In the genomic region with DNA sequence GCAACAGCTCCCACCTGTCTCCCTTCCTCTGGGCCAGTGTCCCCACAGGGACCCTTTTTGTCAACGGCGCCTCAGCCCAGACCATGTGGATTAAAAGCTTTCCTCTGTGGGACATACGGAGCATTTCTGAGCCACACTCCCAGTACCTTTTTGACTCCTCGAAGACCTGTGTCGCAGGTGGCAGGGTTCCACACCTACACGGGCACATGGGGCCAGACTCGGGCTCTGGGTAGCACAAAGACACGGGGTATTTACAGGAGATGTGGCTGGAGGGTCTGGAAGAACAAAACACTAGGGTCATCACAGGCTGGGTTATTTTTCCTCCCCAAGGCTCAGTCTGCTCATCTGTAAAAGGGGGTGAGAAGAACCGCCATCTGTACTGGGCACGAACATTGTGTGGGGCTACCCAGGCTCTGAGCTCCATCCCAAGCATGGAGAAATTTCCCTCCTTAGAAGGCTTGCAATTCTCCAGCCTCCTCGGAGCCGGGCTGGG, we compare ENCODE assay signal across 1 cellular context.
TF ChIP-seq lines count a peak whose summit lies in the region.

No MANE protein-coding gene starts in this region.

TF ChIP-seq in A549, 52 proteins besides CTCF, POLR2A, EP300 and RAD21:
- TF ChIP-seq CHD4 (IDR thresholded peaks at IDR 0.05; ENCODE audit: borderline replicate concordance) (no peak), SREBF2 (IDR thresholded peaks at IDR 0.05) (no peak), KDM1A (IDR thresholded peaks at IDR 0.05; ENCODE audit: low read depth) (no peak), CEBPB (IDR thresholded peaks at IDR 0.05) (no peak), RARB (CRISPR knock-in tag; IDR thresholded peaks at IDR 0.05) (no peak), POLR2AphosphoS2 (conservative IDR thresholded peaks at IDR 0.05; ENCODE audit: low read length) (no peak), FOXS1 (CRISPR knock-in tag; IDR thresholded peaks at IDR 0.05) (no peak), HMGXB4 (CRISPR knock-in tag; IDR thresholded peaks at IDR 0.05; ENCODE audit: borderline replicate concordance) (no peak), JUNB (IDR thresholded peaks at IDR 0.05) (no peak), HDAC2 (IDR thresholded peaks at IDR 0.05) (no peak), NFE2L2 (conservative IDR thresholded peaks at IDR 0.05; ENCODE audit: low read length) (no peak), HEYL (CRISPR knock-in tag; IDR thresholded peaks at IDR 0.05) (no peak), TP53 (CRISPR knock-in tag; IDR thresholded peaks at IDR 0.05) (no peak), ZNF302 (CRISPR knock-in tag; IDR thresholded peaks at IDR 0.05) (no peak), RNF2 (IDR thresholded peaks at IDR 0.05; ENCODE audit: borderline replicate concordance, low read depth) (no peak)
- TF ChIP-seq, protein P1, sequence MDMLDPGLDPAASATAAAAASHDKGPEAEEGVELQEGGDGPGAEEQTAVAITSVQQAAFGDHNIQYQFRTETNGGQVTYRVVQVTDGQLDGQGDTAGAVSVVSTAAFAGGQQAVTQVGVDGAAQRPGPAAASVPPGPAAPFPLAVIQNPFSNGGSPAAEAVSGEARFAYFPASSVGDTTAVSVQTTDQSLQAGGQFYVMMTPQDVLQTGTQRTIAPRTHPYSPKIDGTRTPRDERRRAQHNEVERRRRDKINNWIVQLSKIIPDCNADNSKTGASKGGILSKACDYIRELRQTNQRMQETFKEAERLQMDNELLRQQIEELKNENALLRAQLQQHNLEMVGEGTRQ (IDR thresholded peaks at IDR 0.05): no peak
